Comparison of ENCODE assay signal across 8 cellular contexts in genomic region chr12:56496704-56497103, GRCh38. TPM values are rescaled to one million over a fixed set of nuclear protein-coding genes. Genes with fewer than 3 reads are reported as not detected.
A peak's percentile ranks its signal among the peaks of the same experiment; 100 is the strongest.
DNase-seq lines count a peak whose midpoint lies in the region; ATAC-seq, FAIRE-seq and TF ChIP-seq lines count a peak whose summit lies in the region.
"Not testable (repeated sequence)": the region's sequence is repeated elsewhere in the genome, so short reads cannot be mapped to it uniquely, and the experiment has no call there.

No MANE protein-coding gene starts in this region.

- not testable (repeated sequence) for FAIRE-seq in H1 (lab: Jason Lieb, UNC)

- not testable (repeated sequence) for H2BK15ac ChIP-seq in H1 (ENCODE audit: low read length)

- H3K79me1 ChIP-seq in H1 (ENCODE audit: low read depth, low read length) = not testable (repeated sequence)

- TF ChIP-seq CTCF in Calu3 (IDR thresholded peaks at IDR 0.05; ENCODE audit: unreplicated experiment) (peak; percentile 54), VCaP (conservative IDR thresholded peaks at IDR 0.05) (peak; percentile 70), H1 (IDR thresholded peaks at IDR 0.05; ENCODE audit: control extremely low read depth in 1 of 3, insufficient read depth in 1 of 3, low read depth in 1 of 3, low read length in 3 of 3) (peak; percentile 25 to 32 (median 26))

- not testable (repeated sequence) for H2BK5ac ChIP-seq in H1 (ENCODE audit: low read depth, low read length)

- H3K27me3 ChIP-seq in H1 (replicated peaks in 1 of 4; ENCODE audit: control insufficient read depth in 3 of 4, extremely low read depth in 1 of 4, insufficient read depth in 3 of 4, low read length in 3 of 4); skeletal muscle satellite cell (ENCODE audit: control insufficient read depth, insufficient read depth, low read length): not testable (repeated sequence)

- not testable (repeated sequence) for H3K4me3 ChIP-seq in H1 (ENCODE audit: extremely low read depth in 1 of 4, insufficient read depth in 2 of 4, low read depth in 3 of 4, low read length in 4 of 4); skeletal muscle satellite cell (ENCODE audit: low read length)

- H3K23ac ChIP-seq in H1 (ENCODE audit: insufficient read length) = not testable (repeated sequence)

- not testable (repeated sequence) for H4K20me1 ChIP-seq in H1 (replicated peaks in 1 of 2; ENCODE audit: control insufficient read depth in 1 of 2, insufficient read depth in 2 of 2, low read length in 2 of 2)

- not testable (repeated sequence) for ATAC-seq in left lobe of liver

- not testable (repeated sequence) for H3K18ac ChIP-seq in H1 (ENCODE audit: extremely low read depth, low read length)

- H3K9ac ChIP-seq in H1 (replicated peaks in 1 of 4; ENCODE audit: extremely low read depth in 1 of 4, low read depth in 3 of 4, low read length in 3 of 4); skeletal muscle satellite cell (ENCODE audit: low read depth, low read length): not testable (repeated sequence)

- CTCF ChIA-PET in Calu3 (lab: Charles Lee) = interaction anchor here (0.6 to 1.3 kb wide), 3 partner anchors 9 to 77 kb away, joined by 3 to 4 read pairs (median 3); partner anchors contain the start of genes GLS2 and RBMS2
- CTCF ChIA-PET in H1 (lab: Charles Lee; ENCODE audit: partially characterized antibody) = interaction anchor here (0.5 to 1.5 kb wide), 7 partner anchors 11 to 303 kb away, joined by 3 to 6 read pairs (median 4); no protein-coding TSS in a partner anchor

- not testable (repeated sequence) for H3K9me3 Mint-ChIP-seq in Calu3 (ENCODE audit: low read depth, unreplicated experiment)

- H3K23me2 ChIP-seq in H1 (ENCODE audit: low read depth, low read length) = not testable (repeated sequence)

- not testable (repeated sequence) for H3K4me2 ChIP-seq in H1 (ENCODE audit: insufficient read depth in 1 of 2, low read depth in 2 of 2, low read length in 2 of 2)
- peak overlapping the region; percentile 77 for H3K4me2 ChIP-seq in skeletal muscle satellite cell (ENCODE audit: low read length)

- H3K79me2 ChIP-seq in H1 (ENCODE audit: control insufficient read depth in 1 of 2, insufficient read depth in 2 of 2, low read length in 2 of 2) = not testable (repeated sequence)

- TF ChIP-seq POLR2A in H1 (IDR thresholded peaks at IDR 0.05; ENCODE audit: control extremely low read depth in 1 of 2, low read depth in 2 of 2, low read length in 2 of 2) = not testable (repeated sequence)

- not testable (repeated sequence) for H3K56ac ChIP-seq in H1 (replicated peaks; ENCODE audit: insufficient read length, low read depth, low read length)

- not testable (repeated sequence) for H2BK12ac ChIP-seq in H1 (ENCODE audit: low read depth, low read length)

- not testable (repeated sequence) for H3K4me1 ChIP-seq in H1 (replicated peaks in 1 of 4; ENCODE audit: control insufficient read depth in 3 of 4, insufficient read depth in 4 of 4, low read length in 3 of 4); skeletal muscle satellite cell (ENCODE audit: control insufficient read depth, insufficient read depth, low read length)

- not testable (repeated sequence) for TF ChIP-seq EP300 in H1 (IDR thresholded peaks at IDR 0.05; ENCODE audit: borderline replicate concordance in 1 of 2, low read depth in 2 of 2, low read length in 2 of 2)

- not testable (repeated sequence) for H4K91ac ChIP-seq in H1 (replicated peaks; ENCODE audit: insufficient read length, low read length)

- not testable (repeated sequence) for BruUV-seq in Calu3 (replicated peaks; lab: Mats Ljungman, UMichigan)

- not testable (repeated sequence) for H3K4me1 Mint-ChIP-seq in Calu3 (ENCODE audit: low read depth, unreplicated experiment)

- not testable (repeated sequence) for H3K4ac ChIP-seq in H1 (replicated peaks; ENCODE audit: insufficient read length, low read depth, low read length)

- H2BK120ac ChIP-seq in H1 (replicated peaks; ENCODE audit: low read depth, low read length) = not testable (repeated sequence)

- H2BK20ac ChIP-seq in H1 (ENCODE audit: low read length) = not testable (repeated sequence)

- peak; percentile 23 to 36; a peak in 3 of 4 replicates for TF ChIP-seq RAD21 in H1 (IDR thresholded peaks at IDR 0.05 in 1 of 2, conservative IDR thresholded peaks at IDR 0.05 in 1 of 2; ENCODE audit: low read depth in 2 of 2, low read length in 2 of 2)

- POLR2A ChIA-PET in H1 (lab: Charles Lee; ENCODE audit: partially characterized antibody) = interaction anchor here (0.8 kb wide), 1 partner anchor 26 kb away, joined by 3 read pairs; no protein-coding TSS in a partner anchor

- H2AK5ac ChIP-seq in H1 (ENCODE audit: low read depth, low read length) = not testable (repeated sequence)

- H4K5ac ChIP-seq in H1 (ENCODE audit: insufficient read length, low read depth, low read length) = not testable (repeated sequence)

- H3K36me3 Mint-ChIP-seq in Calu3 (ENCODE audit: insufficient read depth, unreplicated experiment) = not testable (repeated sequence)

- intact Hi-C loops in Calu3 (cut with micrococcal nuclease; ENCODE audit: unreplicated experiment) = loop anchor here (1.0 kb wide), 1 partner anchor 98 kb away; no protein-coding TSS in a partner anchor

- not testable (repeated sequence) for H4K8ac ChIP-seq in H1 (ENCODE audit: extremely low read depth, insufficient read depth, low read length)

- H2AFZ ChIP-seq in H1 (ENCODE audit: low read length) = not testable (repeated sequence)

- peaks cover 4 to 16% of the 10 kb centered on the region in 2 experiments; a peak in 2 of 4 replicates for H3K9me3 ChIP-seq in H1 (ENCODE audit: insufficient read depth in 2 of 2, low read depth in 1 of 2, low read length in 1 of 2)
- H3K9me3 ChIP-seq in skeletal muscle satellite cell (replicated peaks; ENCODE audit: low read length) = not testable (repeated sequence)

- not testable (repeated sequence) for H3K14ac ChIP-seq in H1 (ENCODE audit: insufficient read length)

- H3K4me3 Mint-ChIP-seq in Calu3 (ENCODE audit: low read depth, unreplicated experiment) = not testable (repeated sequence)

- WGBS in H1 (ENCODE audit: extremely low coverage in 1 of 2, insufficient coverage in 1 of 2, insufficient read length in 1 of 2, insufficient replicate concordance in 2 of 2, low coverage in 1 of 2, low lambda C conversion rate in 2 of 2, missing lambda C conversion rate in 1 of 2), 2 experiments = 28% methylated on average over 16 of the region's 17 CpGs; no CpG with 5 or more reads in 1 of the 2 experiments

- H3K27me3 Mint-ChIP-seq in Calu3 (ENCODE audit: unreplicated experiment) = peaks cover 40% of the 10 kb centered on the region

- DNase-seq in Calu3 (peak; percentile 85), NCI-H146 (lab: John Stamatoyannopoulos, UW) (peak; percentile 19), H1 (ENCODE audit: low read depth in 1 of 2, low spot score in 2 of 2) (peak in 1 of 2 experiments; percentile 80), left lobe of liver (ENCODE audit: low spot score) (peak; percentile 70), superior temporal gyrus (ENCODE audit: extremely low spot score) (peak; percentile 36)
- DNase-seq in activated naive CD4-positive, alpha-beta T cell (lab: John Stamatoyannopoulos, UW) = peak in 3 of 4 experiments; percentile 18 to 58 (median 27)

- H3K27ac ChIP-seq in VCaP; H1 (ENCODE audit: low read depth, low read length): not testable (repeated sequence)

- not testable (repeated sequence) for H3K36me3 ChIP-seq in H1 (ENCODE audit: control insufficient read depth in 2 of 4, insufficient read depth in 4 of 4, low read length in 3 of 4); skeletal muscle satellite cell (ENCODE audit: insufficient read depth, low read length)

- H3K27ac Mint-ChIP-seq in Calu3 (ENCODE audit: unreplicated experiment) = not testable (repeated sequence)

RNA-seq across cellular contexts. Expression of gene GLS2, which starts 8.7 kb away (rescaled TPM):
- total RNA-seq in Calu3 (2022) (1.9 and 2.7 TPM in 2 replicates), left lobe of liver (251 TPM)
- 14.5 and 16.9 TPM in 2 replicates for total RNA-seq in H1 (2021; fragmentation: NEBNext Ultra II Directional; extraction: Animal tissue kit (Norgen Biotek cat#: 25700))
- 20.1 and 22.5 TPM in 2 replicates for polyA plus RNA-seq in H1 (2011; rRNA removed)
- polyA plus RNA-seq in H1 (2011; cell fraction: cytosol; rRNA removed) = 22.8 TPM
- 43.9 TPM for polyA plus RNA-seq in H1 (2011; cell fraction: nucleus; rRNA removed)
- polyA plus RNA-seq in H1 (2012, experiment 1 of 2) = 11.5 to 20.7 TPM (median 17.3 TPM) in 4 replicates
- 11.9 TPM for polyA plus RNA-seq in H1 (2012, experiment 2 of 2)
- 9.7 TPM for polyA plus RNA-seq in H1 (2013, experiment 1 of 2)
- 9.1 TPM for polyA plus RNA-seq in H1 (2013, experiment 2 of 2)
- 27.0 and 36.7 TPM in 2 replicates for polyA minus RNA-seq in H1 (2011; rRNA and poly(A)+ RNA removed)
- 10.5 TPM for polyA minus RNA-seq in H1 (2011; cell fraction: cytosol; rRNA and poly(A)+ RNA removed)
- 14.9 TPM for polyA minus RNA-seq in H1 (2011; cell fraction: nucleus; rRNA and poly(A)+ RNA removed)
- 0.25 TPM in 1 of 2 replicates, not detected in the other for total RNA-seq in skeletal muscle satellite cell (2012; rRNA removed)

RNA-seq across cellular contexts. Expression of gene RBMS2, which starts 24.9 kb away (rescaled TPM):
- 96.4 and 105 TPM in 2 replicates for total RNA-seq in Calu3 (2022)
- total RNA-seq in H1 (2021; fragmentation: NEBNext Ultra II Directional; extraction: Animal tissue kit (Norgen Biotek cat#: 25700)) = 25.5 and 31.3 TPM in 2 replicates
- polyA plus RNA-seq in H1 (2011; rRNA removed) = 9.6 TPM in 2 replicates
- polyA plus RNA-seq in H1 (2011; cell fraction: cytosol; rRNA removed) = 8.6 TPM
- 8.2 TPM for polyA plus RNA-seq in H1 (2011; cell fraction: nucleus; rRNA removed)
- 4.4 to 7.8 TPM (median 6.0 TPM) in 4 replicates for polyA plus RNA-seq in H1 (2012, experiment 1 of 2)
- polyA plus RNA-seq in H1 (2012, experiment 2 of 2) = 3.1 TPM
- polyA plus RNA-seq in H1 (2013, experiment 1 of 2) = 10.8 TPM
- polyA plus RNA-seq in H1 (2013, experiment 2 of 2) = 10.8 TPM
- 43.2 and 77.9 TPM in 2 replicates for polyA minus RNA-seq in H1 (2011; rRNA and poly(A)+ RNA removed)
- 12.8 TPM for polyA minus RNA-seq in H1 (2011; cell fraction: cytosol; rRNA and poly(A)+ RNA removed)
- 6.7 TPM for polyA minus RNA-seq in H1 (2011; cell fraction: nucleus; rRNA and poly(A)+ RNA removed)
- 6.6 TPM for total RNA-seq in left lobe of liver
- 6.6 and 7.9 TPM in 2 replicates for total RNA-seq in skeletal muscle satellite cell (2012; rRNA removed)

RNA-seq across cellular contexts. Expression of gene SPRYD4, which starts 28.3 kb away (rescaled TPM):
- total RNA-seq in Calu3 (2022) (6.1 and 6.6 TPM in 2 replicates), left lobe of liver (9.4 TPM)
- total RNA-seq in H1 (2021; fragmentation: NEBNext Ultra II Directional; extraction: Animal tissue kit (Norgen Biotek cat#: 25700)) = 4.0 and 4.3 TPM in 2 replicates
- 4.9 and 5.3 TPM in 2 replicates for polyA plus RNA-seq in H1 (2011; rRNA removed)
- 5.6 TPM for polyA plus RNA-seq in H1 (2011; cell fraction: cytosol; rRNA removed)
- polyA plus RNA-seq in H1 (2011; cell fraction: nucleus; rRNA removed) = 4.6 TPM
- 3.5 to 4.1 TPM (median 3.8 TPM) in 4 replicates for polyA plus RNA-seq in H1 (2012, experiment 1 of 2)
- 4.2 TPM for polyA plus RNA-seq in H1 (2012, experiment 2 of 2)
- 2.6 TPM for polyA plus RNA-seq in H1 (2013, experiment 1 of 2)
- 2.4 TPM for polyA plus RNA-seq in H1 (2013, experiment 2 of 2)
- polyA minus RNA-seq in H1 (2011; rRNA and poly(A)+ RNA removed) = 6.5 and 8.8 TPM in 2 replicates
- polyA minus RNA-seq in H1 (2011; cell fraction: cytosol; rRNA and poly(A)+ RNA removed) = 3.0 TPM
- polyA minus RNA-seq in H1 (2011; cell fraction: nucleus; rRNA and poly(A)+ RNA removed) = 10.6 TPM
- 2.2 and 2.3 TPM in 2 replicates for total RNA-seq in skeletal muscle satellite cell (2012; rRNA removed)

RNA-seq across cellular contexts. Expression of gene MIP, which starts 42.2 kb away (rescaled TPM):
- not detected in 2 replicates for total RNA-seq in Calu3 (2022)
- total RNA-seq in H1 (2021; fragmentation: NEBNext Ultra II Directional; extraction: Animal tissue kit (Norgen Biotek cat#: 25700)) = 0.19 TPM in 1 of 2 replicates, not detected in the other
- polyA plus RNA-seq in H1 (2011; rRNA removed) = 0.05 and 0.13 TPM in 2 replicates
- not detected for polyA plus RNA-seq in H1 (2011; cell fraction: cytosol; rRNA removed)
- 0.13 TPM for polyA plus RNA-seq in H1 (2011; cell fraction: nucleus; rRNA removed)
- not detected in 4 replicates for polyA plus RNA-seq in H1 (2012, experiment 1 of 2)
- not detected for polyA plus RNA-seq in H1 (2012, experiment 2 of 2)
- polyA plus RNA-seq in H1 (2013, experiment 1 of 2) = not detected
- polyA plus RNA-seq in H1 (2013, experiment 2 of 2) = not detected
- polyA minus RNA-seq in H1 (2011; rRNA and poly(A)+ RNA removed) = 0.12 TPM in 1 of 2 replicates, not detected in the other
- polyA minus RNA-seq in H1 (2011; cell fraction: cytosol; rRNA and poly(A)+ RNA removed) = not detected
- 0.30 TPM for polyA minus RNA-seq in H1 (2011; cell fraction: nucleus; rRNA and poly(A)+ RNA removed)
- total RNA-seq in left lobe of liver = 0.60 TPM
- not detected in 2 replicates for total RNA-seq in skeletal muscle satellite cell (2012; rRNA removed)

RNA-seq across cellular contexts. Expression of gene TIMELESS, which starts 47.5 kb away (rescaled TPM):
- total RNA-seq in Calu3 (2022) (44.4 and 48.6 TPM in 2 replicates), left lobe of liver (8.6 TPM)
- total RNA-seq in H1 (2021; fragmentation: NEBNext Ultra II Directional; extraction: Animal tissue kit (Norgen Biotek cat#: 25700)) = 86.7 and 88.7 TPM in 2 replicates
- 17.1 and 19.9 TPM in 2 replicates for polyA plus RNA-seq in H1 (2011; rRNA removed)
- polyA plus RNA-seq in H1 (2011; cell fraction: cytosol; rRNA removed) = 21.8 TPM
- polyA plus RNA-seq in H1 (2011; cell fraction: nucleus; rRNA removed) = 52.0 TPM
- polyA plus RNA-seq in H1 (2012, experiment 1 of 2) = 77.7 to 86.4 TPM (median 79.8 TPM) in 4 replicates
- 27.5 TPM for polyA plus RNA-seq in H1 (2012, experiment 2 of 2)
- 40.2 TPM for polyA plus RNA-seq in H1 (2013, experiment 1 of 2)
- polyA plus RNA-seq in H1 (2013, experiment 2 of 2) = 39.6 TPM
- 23.3 and 29.1 TPM in 2 replicates for polyA minus RNA-seq in H1 (2011; rRNA and poly(A)+ RNA removed)
- 23.2 TPM for polyA minus RNA-seq in H1 (2011; cell fraction: cytosol; rRNA and poly(A)+ RNA removed)
- 29.4 TPM for polyA minus RNA-seq in H1 (2011; cell fraction: nucleus; rRNA and poly(A)+ RNA removed)
- 4.8 and 6.1 TPM in 2 replicates for total RNA-seq in skeletal muscle satellite cell (2012; rRNA removed)

Comparison
In these comparisons a context has a peak if more than half of its experiments do, and no peak if none do; other contexts are left out.
1. RNA of gene GLS2, which starts 8.7 kb away (total RNA-seq): 251 TPM in left lobe of liver (single experiment); 14.5 to 16.9 TPM in H1 and 1.9 to 2.7 TPM in Calu3; every median in the first group is over 10 times any median in the second.
2. Peak in every context shown above with its lines, with median percentiles within 50 percentile points of each other: CTCF ChIP-seq.